ENCODE assay signal across 20 cellular contexts in the genomic region with DNA sequence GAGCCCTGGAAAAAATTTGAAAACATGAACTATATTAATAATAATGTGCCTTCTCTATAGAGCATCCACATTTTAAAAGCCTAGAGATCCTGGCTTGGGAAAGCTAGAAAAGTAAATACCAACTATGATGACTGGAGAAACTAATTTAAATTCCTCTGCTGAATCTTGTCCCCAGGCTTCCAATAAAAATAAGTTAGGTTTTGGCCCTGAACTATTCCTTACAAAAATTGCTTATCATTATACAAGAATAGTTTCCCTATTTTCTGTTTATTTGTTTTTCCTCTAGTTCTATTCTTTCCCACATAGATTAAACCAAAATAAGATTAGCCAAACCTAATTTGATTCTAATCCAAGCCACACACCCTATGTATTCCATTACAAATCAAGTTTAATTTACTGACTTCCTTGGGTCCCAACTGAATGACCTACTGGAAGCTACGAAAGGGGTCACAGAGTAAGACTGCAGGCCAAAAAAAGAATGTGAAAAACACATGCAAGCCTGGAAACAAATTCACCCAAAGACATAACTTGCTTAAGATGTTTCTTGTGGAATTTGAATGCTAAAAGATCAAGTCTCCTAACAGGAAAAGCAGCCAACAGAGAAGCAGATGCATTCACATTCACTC.
DNase-seq lines count a peak whose midpoint lies in the region; ATAC-seq, FAIRE-seq and TF ChIP-seq lines count a peak whose summit lies in the region.
"Had no signal": no experiment of that assay in that cellular context is flagged by ENCODE, and none has a peak within 500 bp of the region (broad histone marks: within the 10 kb centered on the region; RNA-seq: fewer than 3 reads in every experiment).

No MANE protein-coding gene starts in this region.

- H3K79me2 ChIP-seq in H1 (ENCODE audit: control insufficient read depth in 1 of 2, insufficient read depth in 2 of 2, low read length in 2 of 2): 0 out of 4 replicates have a peak, but pooled peaks cover 0 to 2% of the 10 kb centered on the region in 2 experiments

- H3K56ac ChIP-seq in H1 (replicated peaks; ENCODE audit: insufficient read length, low read depth, low read length): no peak overlapping the region

- no peak overlapping the region for H3K27ac Mint-ChIP-seq in MCF 10A (ENCODE audit: low read depth, unreplicated experiment)
- H3K27ac Mint-ChIP-seq: activated CD8-positive, alpha-beta memory T cell treated with anti-CD3 and anti-CD28 coated beads, Interleukin-2, amount 10 ng/mL, durations not matched to agents 7 days and 5 days; natural killer cell treated with Interleukin-12 subunit alpha and Interleukin-12 subunit beta and Interleukin-15 and Interleukin-18, amount 100 ng/mL, for 72 hours; T-helper 17 cell had no signal

- DNase-seq in breast epithelium (ENCODE audit: low spot score in 2 of 2): no peak
- no peak for DNase-seq in MCF 10A (ENCODE audit: unreplicated experiment)
- no peak for DNase-seq in H1 (ENCODE audit: low read depth in 1 of 2, low spot score in 2 of 2)
- no peak for DNase-seq in right lobe of liver
- DNase-seq in aorta: no peak
- no peak for DNase-seq in HuH-7.5 (ENCODE audit: low spot score)
- DNase-seq in activated CD4-positive, alpha-beta T cell treated with anti-CD3 and anti-CD28 coated beads for 48 hours: no peak
- DNase-seq: activated CD4-positive, CD25-positive, alpha-beta regulatory T cell treated with anti-CD3 and anti-CD28 coated beads, Interleukin-2, amount 50 U/mL, for 72 hours; activated CD8-positive, alpha-beta memory T cell treated with anti-CD3 and anti-CD28 coated beads, Interleukin-2, amount 10 ng/mL, durations not matched to agents 7 days and 5 days; mammary epithelial cell; NCI-H1092; NCI-H2171; NK-92 treated with Interleukin-12 subunit alpha and Interleukin-12 subunit beta, amount 100 ng/mL, for 24 hours; T-helper 17 cell had no signal

- no peak overlapping the region for H3K23ac ChIP-seq in H1 (ENCODE audit: insufficient read length)

- intact Hi-C loops in breast epithelium (cut with DNase I; ENCODE audit: low total_unique reads) (loop anchor here (5.0 kb wide), 1 partner anchor 179 kb away; no protein-coding TSS in a partner anchor), MCF 10A (cut with micrococcal nuclease) (no loop called here), right lobe of liver (cut with DNase I) (loop anchor here in 1 of 2 donors (5.0 to 10.0 kb wide), 2 partner anchors 134 to 187 kb away; a partner anchor contains a TSS), aorta (cut with DNase I) (loop anchor here (5.0 to 10.0 kb wide), 10 partner anchors 134 to 717 kb away; a partner anchor contains a TSS)

- no peak overlapping the region for H3K4me2 ChIP-seq in H1 (ENCODE audit: insufficient read depth in 1 of 2, low read depth in 2 of 2, low read length in 2 of 2)

- H3K79me1 ChIP-seq in H1 (ENCODE audit: low read depth, low read length): no peaks in the 10 kb centered on the region

- CTCF ChIA-PET in MCF 10A (lab: Yijun Ruan, JAX): interaction anchor here (0.8 to 1.6 kb wide), 8 partner anchors 9 to 197 kb away, joined by 3 to 6 read pairs (median 4); a partner anchor contains a TSS
- CTCF ChIA-PET in H1 (lab: Charles Lee; ENCODE audit: partially characterized antibody): interaction anchor here (0.6 to 1.1 kb wide), 2 partner anchors 11 to 13 kb away, joined by 3 to 6 read pairs; no protein-coding TSS in a partner anchor

- H3K27me3 Mint-ChIP-seq in MCF 10A (ENCODE audit: insufficient read depth, unreplicated experiment): no peaks in the 10 kb centered on the region
- H3K27me3 Mint-ChIP-seq: activated CD8-positive, alpha-beta memory T cell treated with anti-CD3 and anti-CD28 coated beads, Interleukin-2, amount 10 ng/mL, durations not matched to agents 7 days and 5 days; brain; natural killer cell treated with Interleukin-12 subunit alpha and Interleukin-12 subunit beta and Interleukin-15 and Interleukin-18, amount 100 ng/mL, for 72 hours; T-helper 17 cell had no signal

- TF ChIP-seq RAD21 in H1 (IDR thresholded peaks at IDR 0.05 in 1 of 2, conservative IDR thresholded peaks at IDR 0.05 in 1 of 2; ENCODE audit: low read depth in 2 of 2, low read length in 2 of 2): no peak

- TF ChIP-seq EP300 in H1 (IDR thresholded peaks at IDR 0.05; ENCODE audit: borderline replicate concordance in 1 of 2, low read depth in 2 of 2, low read length in 2 of 2): no peak

- H2BK15ac ChIP-seq in H1 (ENCODE audit: low read length): no peak overlapping the region

- H4K91ac ChIP-seq in H1 (replicated peaks; ENCODE audit: insufficient read length, low read length): no peak overlapping the region

- no peak overlapping the region for H4K5ac ChIP-seq in H1 (ENCODE audit: insufficient read length, low read depth, low read length)

- ATAC-seq in right lobe of liver (no peak), aorta (ENCODE audit: low FRiP score) (peak; percentile 55), GM21723 (IDR thresholded peaks at IDR 0.05; ENCODE audit: unreplicated experiment) (no peak)
- ATAC-seq: activated CD8-positive, alpha-beta memory T cell treated with anti-CD3 and anti-CD28 coated beads, Interleukin-2, amount 10 ng/mL, durations not matched to agents 7 days and 5 days; K562; natural killer cell treated with Interleukin-12 subunit alpha and Interleukin-12 subunit beta and Interleukin-15 and Interleukin-18, amount 100 ng/mL, for 72 hours; T-helper 17 cell had no signal

- H3K36me3 Mint-ChIP-seq in MCF 10A (ENCODE audit: insufficient read depth, unreplicated experiment): peaks cover 36% of the 10 kb centered on the region
- H3K36me3 Mint-ChIP-seq: activated CD8-positive, alpha-beta memory T cell treated with anti-CD3 and anti-CD28 coated beads, Interleukin-2, amount 10 ng/mL, durations not matched to agents 7 days and 5 days; natural killer cell treated with Interleukin-12 subunit alpha and Interleukin-12 subunit beta and Interleukin-15 and Interleukin-18, amount 100 ng/mL, for 72 hours had no signal

- H3K4ac ChIP-seq in H1 (replicated peaks; ENCODE audit: insufficient read length, low read depth, low read length): no peak overlapping the region

- BruUV-seq in MCF 10A (replicated peaks; lab: Mats Ljungman, UMichigan): no TSS peak

- no peaks in the 10 kb centered on the region for H3K9me3 Mint-ChIP-seq in MCF 10A (ENCODE audit: unreplicated experiment)
- H3K9me3 Mint-ChIP-seq: natural killer cell treated with Interleukin-12 subunit alpha and Interleukin-12 subunit beta and Interleukin-15 and Interleukin-18, amount 100 ng/mL, for 72 hours had no signal

- WGBS in H1 (ENCODE audit: extremely low coverage in 1 of 2, insufficient coverage in 1 of 2, insufficient read length in 1 of 2, insufficient replicate concordance in 2 of 2, low coverage in 1 of 2, low lambda C conversion rate in 2 of 2, missing lambda C conversion rate in 1 of 2), 2 experiments: 84% methylated on average over 1 of the region's 1 CpG; no CpG with 5 or more reads in 1 of the 2 experiments
- WGBS in right lobe of liver (ENCODE audit: insufficient coverage, low coverage, low lambda C conversion rate, missing lambda C conversion rate): 12% methylated on average over 1 of the region's 1 CpG
- WGBS in aorta, 2 donors: 0 to 4% methylated on average over 1 of the region's 1 CpG

- no peak overlapping the region for H3K4me3 Mint-ChIP-seq in MCF 10A (ENCODE audit: unreplicated experiment)
- H3K4me3 Mint-ChIP-seq: activated CD8-positive, alpha-beta memory T cell treated with anti-CD3 and anti-CD28 coated beads, Interleukin-2, amount 10 ng/mL, durations not matched to agents 7 days and 5 days; brain; natural killer cell treated with Interleukin-12 subunit alpha and Interleukin-12 subunit beta and Interleukin-15 and Interleukin-18, amount 100 ng/mL, for 72 hours; T-helper 17 cell had no signal

- no peak overlapping the region for H2AFZ ChIP-seq in H1 (ENCODE audit: low read length)

- no peak overlapping the region for H3K9ac ChIP-seq in H1 (replicated peaks in 1 of 4; ENCODE audit: extremely low read depth in 1 of 4, low read depth in 3 of 4, low read length in 3 of 4)

- H2BK12ac ChIP-seq in H1 (ENCODE audit: low read depth, low read length): no peak overlapping the region

- H2BK5ac ChIP-seq in H1 (ENCODE audit: low read depth, low read length): peak overlapping the region; percentile 55; the same call in 1 of the 2 replicates

- H2BK120ac ChIP-seq in H1 (replicated peaks; ENCODE audit: low read depth, low read length): no peak overlapping the region

- H2AK5ac ChIP-seq in H1 (ENCODE audit: low read depth, low read length): no peak overlapping the region

- POLR2A ChIA-PET in MCF 10A (lab: Yijun Ruan, JAX): interaction anchor here (0.7 to 1.5 kb wide), 6 partner anchors 10 to 670 kb away, joined by 3 to 5 read pairs (median 3); a partner anchor contains a TSS
- POLR2A ChIA-PET in H1 (lab: Charles Lee; ENCODE audit: partially characterized antibody): interaction anchor here (1.2 kb wide), 1 partner anchor 149 kb away, joined by 3 read pairs; no protein-coding TSS in a partner anchor

- H3K9me3 ChIP-seq in breast epithelium (peaks cover 10 to 11% of the 10 kb centered on the region in 2 donors), H1 (ENCODE audit: insufficient read depth in 2 of 2, low read depth in 1 of 2, low read length in 1 of 2) (peaks cover 11 to 31% of the 10 kb centered on the region in 2 experiments), right lobe of liver (peaks cover 0 to 3% (median 0%) of the 10 kb centered on the region in 4 donors), aorta (ENCODE audit: control insufficient read depth, low read length) (no peaks in the 10 kb centered on the region)
- H3K9me3 ChIP-seq: suprapubic skin had no signal

- H3K4me1 Mint-ChIP-seq in MCF 10A (ENCODE audit: insufficient read depth, unreplicated experiment): no peaks in the 10 kb centered on the region
- H3K4me1 Mint-ChIP-seq: activated CD8-positive, alpha-beta memory T cell treated with anti-CD3 and anti-CD28 coated beads, Interleukin-2, amount 10 ng/mL, durations not matched to agents 7 days and 5 days; T-helper 17 cell had no signal

- H3K27me3 ChIP-seq in breast epithelium (no peaks in the 10 kb centered on the region), H1 (replicated peaks in 1 of 4; ENCODE audit: control insufficient read depth in 3 of 4, extremely low read depth in 1 of 4, insufficient read depth in 3 of 4, low read length in 3 of 4) (no peaks in the 10 kb centered on the region), right lobe of liver (no peaks in the 10 kb centered on the region), aorta (ENCODE audit: control insufficient read depth in 1 of 2, insufficient read depth in 2 of 2, low read length in 1 of 2) (no peaks in the 10 kb centered on the region)
- H3K27me3 ChIP-seq: suprapubic skin had no signal

- H4K8ac ChIP-seq in H1 (ENCODE audit: extremely low read depth, insufficient read depth, low read length): no peak overlapping the region

- no peaks in the 10 kb centered on the region for H4K20me1 ChIP-seq in H1 (replicated peaks in 1 of 2; ENCODE audit: control insufficient read depth in 1 of 2, insufficient read depth in 2 of 2, low read length in 2 of 2)

- 0 out of 2 replicates have a peak overlapping the region, but pooled peaks have one; percentile 8 for H2BK20ac ChIP-seq in H1 (ENCODE audit: low read length)

- FAIRE-seq in H1 (lab: Jason Lieb, UNC): no peak
- FAIRE-seq: A204.1, K562 had no signal

- H3K18ac ChIP-seq in H1 (ENCODE audit: extremely low read depth, low read length): no peak overlapping the region

- TF ChIP-seq CTCF in breast epithelium (IDR thresholded peaks at IDR 0.05): no peak
- TF ChIP-seq CTCF in MCF 10A (IDR thresholded peaks at IDR 0.05; ENCODE audit: unreplicated experiment): no peak
- TF ChIP-seq CTCF in H1 (IDR thresholded peaks at IDR 0.05; ENCODE audit: control extremely low read depth in 1 of 3, insufficient read depth in 1 of 3, low read depth in 1 of 3, low read length in 3 of 3): no peak
- TF ChIP-seq CTCF in right lobe of liver (IDR thresholded peaks at IDR 0.05): no peak

- no peak overlapping the region for H3K4me3 ChIP-seq in breast epithelium
- no peak overlapping the region for H3K4me3 ChIP-seq in H1 (ENCODE audit: extremely low read depth in 1 of 4, insufficient read depth in 2 of 4, low read depth in 3 of 4, low read length in 4 of 4)
- H3K4me3 ChIP-seq in right lobe of liver: no peak overlapping the region
- no peak overlapping the region for H3K4me3 ChIP-seq in aorta (ENCODE audit: low read length in 2 of 2)
- H3K4me3 ChIP-seq: K562, suprapubic skin had no signal

- TF ChIP-seq POLR2A in breast epithelium (IDR thresholded peaks at IDR 0.05): no peak
- no peak for TF ChIP-seq POLR2A in H1 (IDR thresholded peaks at IDR 0.05; ENCODE audit: control extremely low read depth in 1 of 2, low read depth in 2 of 2, low read length in 2 of 2)
- no peak for TF ChIP-seq POLR2A in right lobe of liver (IDR thresholded peaks at IDR 0.05)

- no peaks in the 10 kb centered on the region for H3K4me1 ChIP-seq in breast epithelium
- H3K4me1 ChIP-seq in H1 (replicated peaks in 1 of 4; ENCODE audit: control insufficient read depth in 3 of 4, insufficient read depth in 4 of 4, low read length in 3 of 4): peaks cover 0 to 8% (median 2%) of the 10 kb centered on the region in 4 experiments; a peak in 3 of 7 replicates
- peaks cover 0 to 35% (median 17%) of the 10 kb centered on the region in 4 donors for H3K4me1 ChIP-seq in right lobe of liver
- H3K4me1 ChIP-seq in aorta (ENCODE audit: control insufficient read depth in 1 of 2, insufficient read depth in 2 of 2, low read length in 2 of 2): peaks cover 3 to 4% of the 10 kb centered on the region in 2 donors

- H3K27ac ChIP-seq in breast epithelium: peak overlapping the region; percentile 2 to 9
- no peak overlapping the region for H3K27ac ChIP-seq in H1 (ENCODE audit: low read depth, low read length)
- H3K27ac ChIP-seq in right lobe of liver: peak overlapping the region in 2 of 3 donors; percentile 54 to 89
- peak overlapping the region in 1 of 2 donors; percentile 85 for H3K27ac ChIP-seq in aorta (ENCODE audit: low read depth in 1 of 2, low read length in 2 of 2)
- H3K27ac ChIP-seq: suprapubic skin had no signal

- H3K14ac ChIP-seq in H1 (ENCODE audit: insufficient read length): no peak overlapping the region

- H3K23me2 ChIP-seq in H1 (ENCODE audit: low read depth, low read length): no peaks in the 10 kb centered on the region

- no peaks in the 10 kb centered on the region for H3K36me3 ChIP-seq in breast epithelium
- H3K36me3 ChIP-seq in H1 (ENCODE audit: control insufficient read depth in 2 of 4, insufficient read depth in 4 of 4, low read length in 3 of 4): peaks cover 0 to 48% (median 21%) of the 10 kb centered on the region in 4 experiments; a peak in 3 of 8 replicates
- H3K36me3 ChIP-seq in right lobe of liver: no peaks in the 10 kb centered on the region
- H3K36me3 ChIP-seq in aorta (ENCODE audit: control insufficient read depth in 1 of 2, insufficient read depth in 2 of 2, low read length in 1 of 2): no peaks in the 10 kb centered on the region
